ENCODE assay signal across 9 cellular contexts in genomic region chr9:78234810-78235209, GRCh38. TPM values are rescaled to one million over a fixed set of nuclear protein-coding genes. Genes with fewer than 3 reads are reported as not detected.
DNase-seq lines count a peak whose midpoint lies in the region; ATAC-seq and TF ChIP-seq lines count a peak whose summit lies in the region.
"Had no signal": no experiment of that assay in that cellular context is flagged by ENCODE, and none has a peak within 500 bp of the region (broad histone marks: within the 10 kb centered on the region; RNA-seq: fewer than 3 reads in every experiment).

No MANE protein-coding gene starts in this region.

- no peak overlapping the region for H3K18ac ChIP-seq in neuronal stem cell (ENCODE audit: low read length)

- no peak overlapping the region for H2BK120ac ChIP-seq in neuronal stem cell (ENCODE audit: low read depth, low read length)

- POLR2A ChIA-PET in CD4-positive, alpha-beta T cell (lab: Charles Lee) = interaction anchor here (0.8 kb wide), 1 partner anchor 34 kb away, joined by 6 read pairs; no protein-coding TSS in a partner anchor

- intact Hi-C loops in CD4-positive, alpha-beta T cell (cut with DNase I, micrococcal nuclease) = loop anchor here in 1 of 2 experiments (2.0 to 5.0 kb wide), 2 partner anchors 62 to 1058 kb away; partner anchors contain the start of genes PSAT1 and VPS13A

- peaks cover 8% of the 10 kb centered on the region for H3K36me3 Mint-ChIP-seq in CD4-positive, alpha-beta T cell (ENCODE audit: low read depth)

- H2AFZ ChIP-seq in neuronal stem cell (ENCODE audit: low read length) = peak overlapping the region; percentile 100

- no peaks in the 10 kb centered on the region for H3K36me3 ChIP-seq in MG63
- H3K36me3 ChIP-seq in ectodermal cell (ENCODE audit: control insufficient read depth, insufficient read depth, low read length) = no peaks in the 10 kb centered on the region
- H3K36me3 ChIP-seq in neuronal stem cell (replicated peaks in 1 of 2; ENCODE audit: control insufficient read depth in 2 of 2, insufficient read depth in 2 of 2, low read length in 2 of 2) = peaks cover 0 to 20% of the 10 kb centered on the region in 2 donors

- no peaks in the 10 kb centered on the region for H3K27me3 ChIP-seq in CD4-positive, alpha-beta T cell (ENCODE audit: control insufficient read depth, insufficient read depth, low read length)
- H3K27me3 ChIP-seq in MG63 = no peaks in the 10 kb centered on the region
- H3K27me3 ChIP-seq in ectodermal cell (ENCODE audit: control insufficient read depth, insufficient read depth, low read length, poor library complexity, severe bottlenecking) = no peaks in the 10 kb centered on the region
- no peaks in the 10 kb centered on the region for H3K27me3 ChIP-seq in neuronal stem cell (ENCODE audit: control insufficient read depth in 3 of 3, insufficient read depth in 3 of 3, low read depth in 1 of 3, low read length in 3 of 3)

- H3K27me3 Mint-ChIP-seq in CD4-positive, alpha-beta T cell = no peaks in the 10 kb centered on the region

- H4K8ac ChIP-seq in neuronal stem cell (ENCODE audit: low read depth, low read length) = no peak overlapping the region

- ATAC-seq in CD4-positive, alpha-beta T cell (ENCODE audit: poor library complexity) = no peak

- CTCF ChIA-PET in CD4-positive, alpha-beta T cell (lab: Charles Lee) = no interaction called here

- no peaks in the 10 kb centered on the region for H3K79me1 ChIP-seq in neuronal stem cell (ENCODE audit: low read depth, low read length)

- DNase-seq in CD4-positive, alpha-beta T cell = no peak
- no peak for DNase-seq in MG63
- DNase-seq in neuronal stem cell (ENCODE audit: low spot score) = no peak
- DNase-seq in NCI-H1436 treated with DMSO at 0.1 percent for 48 hours (lab: John Stamatoyannopoulos, UW) = no peak
- DNase-seq in NCI-H2227 treated with DMSO at 0.1 percent for 48 hours (lab: John Stamatoyannopoulos, UW) = no peak
- DNase-seq in substantia nigra (lab: John Stamatoyannopoulos, UW) = no peak
- DNase-seq in NCI-H526 (lab: John Stamatoyannopoulos, UW) = no peak
- DNase-seq: NCI-H146 had no signal

- H3K27ac ChIP-seq in CD4-positive, alpha-beta T cell (ENCODE audit: low read depth, low read length) = no peak overlapping the region
- H3K27ac ChIP-seq in ectodermal cell (ENCODE audit: insufficient read depth, low read depth, low read length, poor library complexity, severe bottlenecking) (no peak overlapping the region), neuronal stem cell (replicated peaks; ENCODE audit: low read length) (no peak overlapping the region), substantia nigra (ENCODE audit: low read depth, low read length, poor library complexity, severe bottlenecking) (no peak overlapping the region)

- H3K4ac ChIP-seq in neuronal stem cell (ENCODE audit: low read length) = no peak overlapping the region

- 86 to 92% methylated on average over 6 of the region's 7 CpGs for WGBS in ectodermal cell, 2 experiments
- WGBS in neuronal stem cell (ENCODE audit: extremely low coverage in 2 of 2, insufficient read length in 2 of 2, insufficient replicate concordance in 1 of 2), 2 donors = no CpG with 5 or more reads among the region's 7 CpGs

- no peaks in the 10 kb centered on the region for H3K9me3 ChIP-seq in CD4-positive, alpha-beta T cell (ENCODE audit: control insufficient read depth, low read length)
- H3K9me3 ChIP-seq in MG63 (no peaks in the 10 kb centered on the region), ectodermal cell (ENCODE audit: control insufficient read depth, low read length) (no peaks in the 10 kb centered on the region), neuronal stem cell (replicated peaks in 1 of 2; ENCODE audit: control insufficient read depth in 2 of 2, insufficient read depth in 1 of 2, low read depth in 1 of 2, low read length in 2 of 2) (peaks cover 0 to 3% of the 10 kb centered on the region in 2 donors)

- H3K9me3 Mint-ChIP-seq in CD4-positive, alpha-beta T cell = no peaks in the 10 kb centered on the region

- H2BK12ac ChIP-seq in neuronal stem cell (ENCODE audit: low read length) = no peak overlapping the region

- no peaks in the 10 kb centered on the region for H3K4me1 ChIP-seq in ectodermal cell (ENCODE audit: control insufficient read depth, insufficient read depth, low read length)
- peaks cover 6 to 11% of the 10 kb centered on the region in 2 donors for H3K4me1 ChIP-seq in neuronal stem cell (ENCODE audit: control insufficient read depth in 2 of 2, insufficient read depth in 1 of 2, low read depth in 1 of 2, low read length in 2 of 2)

- H3K4me1 Mint-ChIP-seq in CD4-positive, alpha-beta T cell (ENCODE audit: low read depth) = peaks cover 29% of the 10 kb centered on the region

- H3K4me3 ChIP-seq in MG63 (peak overlapping the region; percentile 87), ectodermal cell (ENCODE audit: insufficient read depth, low read depth, low read length) (peak overlapping the region; percentile 81), neuronal stem cell (ENCODE audit: low read length in 2 of 2) (peak overlapping the region in 1 of 2 donors; percentile 82)

- peak overlapping the region; percentile 90 for H3K27ac Mint-ChIP-seq in CD4-positive, alpha-beta T cell

- H3K9ac ChIP-seq in neuronal stem cell (ENCODE audit: low read depth, low read length, poor library complexity) = no peak overlapping the region

- H3K4me3 Mint-ChIP-seq in CD4-positive, alpha-beta T cell = no peak overlapping the region

- H4K91ac ChIP-seq in neuronal stem cell (ENCODE audit: low read depth, low read length, poor library complexity) = no peak overlapping the region

- no peak overlapping the region for H3K14ac ChIP-seq in neuronal stem cell (ENCODE audit: low read length)

- H2BK5ac ChIP-seq in neuronal stem cell (ENCODE audit: low read length) = no peak overlapping the region

- TF ChIP-seq CTCF in CD4-positive, alpha-beta T cell (IDR thresholded peaks at IDR 0.05) = no peak

- H3K23ac ChIP-seq in neuronal stem cell (ENCODE audit: low read depth, low read length, poor library complexity) = no peak overlapping the region

- no peak overlapping the region for H2BK15ac ChIP-seq in neuronal stem cell (ENCODE audit: low read length)

- no peak overlapping the region for H2AK5ac ChIP-seq in neuronal stem cell (ENCODE audit: low read depth, low read length)

- H3K4me2 ChIP-seq in neuronal stem cell (ENCODE audit: insufficient read depth, low read length, poor library complexity, severe bottlenecking) = no peak overlapping the region

RNA-seq across cellular contexts. Expression of gene CEP78, which starts 1.1 kb away (rescaled TPM):
- 10 to 100 TPM; 10.5 to 12.1 TPM for total RNA-seq in CD4-positive, alpha-beta T cell
- 10.7 and 17.7 TPM in 2 replicates for total RNA-seq in MG63 (2014; rRNA removed; shearing (Covaris generic); ENCODE audit: low replicate concordance)
- polyA plus RNA-seq in ectodermal cell (2013, experiment 1 of 4) = 73.3 TPM
- polyA plus RNA-seq in ectodermal cell (2013, experiment 2 of 4) = 72.9 TPM
- polyA plus RNA-seq in ectodermal cell (2013, experiment 3 of 4) = 65.2 TPM
- 68.0 TPM for polyA plus RNA-seq in ectodermal cell (2013, experiment 4 of 4)
- 51.9 TPM for polyA plus RNA-seq in neuronal stem cell (2013, experiment 1 of 2)
- 52.1 TPM for polyA plus RNA-seq in neuronal stem cell (2013, experiment 2 of 2)
